11 cellular contexts compared by ENCODE assay signal in genomic region chr1:16043521-16043920, GRCh38. TPM values are rescaled to one million over a fixed set of nuclear protein-coding genes. Genes with fewer than 3 reads are reported as not detected.
"Had no signal": no experiment of that assay in that cellular context is flagged by ENCODE, and none has a peak within 500 bp of the region (broad histone marks: within the 10 kb centered on the region; RNA-seq: fewer than 3 reads in every experiment).

TSS of gene CLCNKB (plus strand) at chr1:16043782. CDS start at chr1:16044493, 711 bp downstream.

- DNase-seq: activated effector memory CD4-positive, alpha-beta T cell treated with Interleukin-2 at 50 U/mL for 16 hours; activated T-cell treated with anti-CD3 and anti-CD28 coated beads, Interleukin-2, amount 50 U/mL, for 24 hours; amniotic stem cell; hippocampal formation; stimulated activated CD4-positive, alpha-beta T cell treated with anti-CD3 and anti-CD28 coated beads, Interleukin-4, amount 100 ng/mL, for 1 hour; stimulated activated naive CD8-positive, alpha-beta T cell treated with anti-CD3 and anti-CD28 coated beads, Interleukin-15, amount 100 ng/mL, for 72 hours had no signal

- ATAC-seq: activated CD4-positive, CD25-positive, alpha-beta regulatory T cell treated with anti-CD3 and anti-CD28 coated beads, Interleukin-2, amount 50 U/mL, for 24 hours; activated naive CD4-positive, alpha-beta T cell treated with anti-CD3 and anti-CD28 coated beads, Interleukin-2, amount 50 U/mL, for 72 hours; esophagus mucosa; stimulated activated naive CD8-positive, alpha-beta T cell treated with anti-CD3 and anti-CD28 coated beads, Interleukin-15, amount 100 ng/mL, for 72 hours had no signal

- H3K4me3 ChIP-seq: lung had no signal

RNA-seq across cellular contexts. Expression of gene CLCNKB, which starts in this region (rescaled TPM):
- total RNA-seq: activated naive CD4-positive, alpha-beta T cell treated with anti-CD3 and anti-CD28 coated beads, Interleukin-2, amount 50 U/mL, for 72 hours; esophagus mucosa; glomerular endothelial cell had no signal
